ENCODE assay signal across 9 cellular contexts in genomic region chr17:57604771-57605733, GRCh38.
DNase-seq lines count a peak whose midpoint lies in the region; ATAC-seq and TF ChIP-seq lines count a peak whose summit lies in the region.
"Had no signal": no experiment of that assay in that cellular context is flagged by ENCODE, and none has a peak within 500 bp of the region (broad histone marks: within the 10 kb centered on the region; RNA-seq: fewer than 3 reads in every experiment).

No MANE protein-coding gene starts in this region.

- no peaks in the 10 kb centered on the region; the same call in 1 of the 2 replicates for H3K36me3 ChIP-seq in Caco-2 (ENCODE audit: control insufficient read depth, insufficient read depth, low read length)
- peaks cover 15% of the 10 kb centered on the region; the same call in 1 of the 2 replicates for H3K36me3 ChIP-seq in Karpas-422 (ENCODE audit: insufficient read depth, low read length)
- no peaks in the 10 kb centered on the region for H3K36me3 ChIP-seq in Peyer's patch
- H3K36me3 ChIP-seq in brain microvascular endothelial cell (replicated peaks), result no peaks in the 10 kb centered on the region
- H3K36me3 ChIP-seq in stomach, result no peaks in the 10 kb centered on the region
- H3K36me3 ChIP-seq: neutrophil had no signal

- H3K4me1 ChIP-seq in Caco-2, result peaks cover 26% of the 10 kb centered on the region
- H3K4me1 ChIP-seq in Karpas-422 (ENCODE audit: low read length), result peaks cover 100% of the 10 kb centered on the region
- H3K4me1 ChIP-seq in Peyer's patch, result peaks cover 0 to 34% (median 27%) of the 10 kb centered on the region in 4 donors
- peaks cover 34 to 45% (median 41%) of the 10 kb centered on the region in 4 donors for H3K4me1 ChIP-seq in stomach

- BruUV-seq in Caco-2 (replicated peaks; lab: Mats Ljungman, UMichigan), result no TSS peak

- H3K9me3 ChIP-seq in Caco-2, result no peaks in the 10 kb centered on the region
- H3K9me3 ChIP-seq in Karpas-422 (ENCODE audit: low read length), result no peaks in the 10 kb centered on the region; the same call in 1 of the 2 replicates
- no peaks in the 10 kb centered on the region for H3K9me3 ChIP-seq in Peyer's patch
- no peaks in the 10 kb centered on the region for H3K9me3 ChIP-seq in stomach
- H3K9me3 ChIP-seq: neutrophil had no signal

- H3K9ac ChIP-seq in Karpas-422 (ENCODE audit: low read length), result peak overlapping the region; percentile 74

- H3K27ac ChIP-seq in Karpas-422 (ENCODE audit: low read length) (peak overlapping the region; percentile 99), Peyer's patch (peak overlapping the region; percentile 1 to 69 (median 47)), brain microvascular endothelial cell (no peak overlapping the region), stomach (peak overlapping the region; percentile 49 to 75 (median 66))

- no peaks in the 10 kb centered on the region for H3K9me3 Mint-ChIP-seq in Caco-2 (ENCODE audit: unreplicated experiment)

- no peak overlapping the region for H3K4me3 Mint-ChIP-seq in Caco-2 (ENCODE audit: unreplicated experiment)

- H3K27me3 ChIP-seq in Caco-2 (replicated peaks; ENCODE audit: control insufficient read depth, insufficient read depth, low read length), result no peaks in the 10 kb centered on the region
- H3K27me3 ChIP-seq in Karpas-422 (ENCODE audit: low read length), result no peaks in the 10 kb centered on the region
- no peaks in the 10 kb centered on the region for H3K27me3 ChIP-seq in Peyer's patch
- H3K27me3 ChIP-seq in brain microvascular endothelial cell (replicated peaks), result no peaks in the 10 kb centered on the region
- H3K27me3 ChIP-seq in stomach, result no peaks in the 10 kb centered on the region
- H3K27me3 ChIP-seq: neutrophil had no signal

- H3K4me3 ChIP-seq in Caco-2 (ENCODE audit: low read depth, low read length) (no peak overlapping the region), Karpas-422 (ENCODE audit: low read length) (peak overlapping the region; percentile 53), Peyer's patch (peak overlapping the region in 2 of 4 donors; percentile 1 to 13), brain microvascular endothelial cell (ENCODE audit: low read depth, low read length) (no peak overlapping the region), stomach (peak overlapping the region in 3 of 4 donors; percentile 9 to 28 (median 27))

- H4K20me1 ChIP-seq in Karpas-422 (ENCODE audit: insufficient read depth, low read depth, low read length), result no peaks in the 10 kb centered on the region

- peaks cover 15% of the 10 kb centered on the region for H3K4me1 Mint-ChIP-seq in Caco-2 (ENCODE audit: low read depth, unreplicated experiment)

- H2AFZ ChIP-seq in Karpas-422 (ENCODE audit: low read length), result no peak overlapping the region

- no peaks in the 10 kb centered on the region for H3K9me2 ChIP-seq in Karpas-422 (replicated peaks; ENCODE audit: insufficient read depth, low read length)

- TF ChIP-seq CTCF in Caco-2 (IDR thresholded peaks at IDR 0.05; ENCODE audit: insufficient read depth in 1 of 2, low read depth in 1 of 2, low read length in 1 of 2, severe bottlenecking in 1 of 2, unreplicated experiment in 1 of 2), result no peak
- peak in 1 of 6 experiments; percentile 6 for TF ChIP-seq CTCF in Peyer's patch (IDR thresholded peaks at IDR 0.05)
- no peak for TF ChIP-seq CTCF in brain microvascular endothelial cell (IDR thresholded peaks at IDR 0.05; ENCODE audit: low read depth, low read length, missing control alignments)
- TF ChIP-seq CTCF in stomach (IDR thresholded peaks at IDR 0.05), result no peak

- H3K36me3 Mint-ChIP-seq in Caco-2 (ENCODE audit: insufficient read depth, unreplicated experiment), result peaks cover 58% of the 10 kb centered on the region

- in situ Hi-C loops in brain microvascular endothelial cell (cut with HindIII; ENCODE audit: low pct_ligation_motif_present, low sequenced_read_pairs), result no loop called here

- peak overlapping the region; percentile 57 for H3K27ac Mint-ChIP-seq in Caco-2 (ENCODE audit: unreplicated experiment)

- TF ChIP-seq POLR2A in Peyer's patch (IDR thresholded peaks at IDR 0.05), result no peak
- TF ChIP-seq POLR2A in stomach (IDR thresholded peaks at IDR 0.05), result no peak

- H3K27me3 Mint-ChIP-seq in Caco-2 (ENCODE audit: insufficient read depth, unreplicated experiment), result no peaks in the 10 kb centered on the region

- POLR2A ChIA-PET in Caco-2 (lab: Charles Lee), result no interaction called here

- ATAC-seq in GM21367 (IDR thresholded peaks at IDR 0.05; ENCODE audit: unreplicated experiment) (peak; percentile 68), left lobe of liver (peak; percentile 56), HG03025 (IDR thresholded peaks at IDR 0.05; ENCODE audit: low FRiP score, unreplicated experiment) (no peak)

- no peak for TF ChIP-seq EP300 in stomach (IDR thresholded peaks at IDR 0.05)

- CTCF ChIA-PET in Caco-2 (lab: Charles Lee), result no interaction called here

- WGBS in stomach, 5 donors, result 23 to 33% (median 30%) methylated on average over 21 to 24 of the region's 24 CpGs

- H3K79me2 ChIP-seq in Karpas-422 (ENCODE audit: low read length), result peaks cover 24% of the 10 kb centered on the region; the same call in 1 of the 2 replicates

- peak overlapping the region; percentile 70 for H3K4me2 ChIP-seq in Karpas-422 (ENCODE audit: low read depth, low read length, poor library complexity, severe bottlenecking)

- DNase-seq in Caco-2 (peak in 1 of 2 experiments; percentile 25), Karpas-422 (peak; percentile 95), Peyer's patch (peak in 2 of 3 donors; percentile 81 to 86), brain microvascular endothelial cell (peak; percentile 45), left lobe of liver (ENCODE audit: low spot score) (no peak), stomach (peak; percentile 70)

- intact Hi-C loops in Caco-2 (cut with micrococcal nuclease; ENCODE audit: unreplicated experiment), result no loop called here
- intact Hi-C loops in stomach (cut with DNase I; ENCODE audit: low total_unique reads), result loop anchor here (5.0 kb wide), 1 partner anchor 62 kb away; no protein-coding TSS in a partner anchor

Comparison
In these comparisons a context has a peak if more than half of its experiments do, and no peak if none do; other contexts are left out.
1. H3K4me3 ChIP-seq: peak in Karpas-422 (single experiment) and stomach (3 of 4); none in Caco-2 (single experiment) and brain microvascular endothelial cell (single experiment).